Comparison of ENCODE assay signal across 1 cellular context in the genomic region with DNA sequence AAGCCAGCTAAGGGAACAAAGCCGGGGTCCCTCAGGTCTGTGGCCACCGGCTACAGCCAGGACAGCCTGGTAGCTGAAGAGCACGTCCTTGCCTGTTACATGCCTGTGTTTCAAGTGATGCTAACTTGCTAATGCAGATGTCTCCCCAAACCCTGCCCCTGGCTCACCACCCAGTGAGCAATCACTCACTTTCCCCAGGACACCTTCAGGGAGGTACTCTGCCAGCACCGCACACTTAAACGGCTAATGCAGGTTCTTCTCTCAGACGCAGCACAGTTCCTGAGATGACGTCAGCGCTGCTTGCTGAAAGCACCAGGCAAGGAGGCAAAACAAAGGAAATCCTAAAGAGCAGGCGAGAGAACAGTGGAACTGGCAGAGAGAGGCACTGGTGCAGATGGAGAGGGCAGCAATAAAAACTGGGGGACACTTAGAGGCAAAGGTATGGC.
A peak's percentile ranks its signal among the peaks of the same experiment; 100 is the strongest.
TF ChIP-seq lines count a peak whose summit lies in the region.

No MANE protein-coding gene starts in this region.

TF ChIP-seq in HEK293, 187 proteins besides CTCF, POLR2A, EP300 and RAD21 (continued from another document):
- TF ChIP-seq ZEB2 (tag by site-specific recombination; IDR thresholded peaks at IDR 0.05) (0 out of 2 replicates have a peak, but pooled peaks have one; percentile 32), ZNF600 (tag by site-specific recombination; IDR thresholded peaks at IDR 0.05) (peak; percentile 90), ZBTB21 (tag by site-specific recombination; IDR thresholded peaks at IDR 0.05) (peak; percentile 78), ZIC2 (tag by site-specific recombination; IDR thresholded peaks at IDR 0.05) (peak; percentile 19; the same call in 1 of the 2 replicates)
- TF ChIP-seq, protein P1, sequence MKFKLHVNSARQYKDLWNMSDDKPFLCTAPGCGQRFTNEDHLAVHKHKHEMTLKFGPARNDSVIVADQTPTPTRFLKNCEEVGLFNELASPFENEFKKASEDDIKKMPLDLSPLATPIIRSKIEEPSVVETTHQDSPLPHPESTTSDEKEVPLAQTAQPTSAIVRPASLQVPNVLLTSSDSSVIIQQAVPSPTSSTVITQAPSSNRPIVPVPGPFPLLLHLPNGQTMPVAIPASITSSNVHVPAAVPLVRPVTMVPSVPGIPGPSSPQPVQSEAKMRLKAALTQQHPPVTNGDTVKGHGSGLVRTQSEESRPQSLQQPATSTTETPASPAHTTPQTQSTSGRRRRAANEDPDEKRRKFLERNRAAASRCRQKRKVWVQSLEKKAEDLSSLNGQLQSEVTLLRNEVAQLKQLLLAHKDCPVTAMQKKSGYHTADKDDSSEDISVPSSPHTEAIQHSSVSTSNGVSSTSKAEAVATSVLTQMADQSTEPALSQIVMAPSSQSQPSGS (tag by site-specific recombination; IDR thresholded peaks at IDR 0.05; ENCODE audit: low read depth): peak; percentile 97
